Comparison of ENCODE assay signal across 13 cellular contexts in the genomic region with DNA sequence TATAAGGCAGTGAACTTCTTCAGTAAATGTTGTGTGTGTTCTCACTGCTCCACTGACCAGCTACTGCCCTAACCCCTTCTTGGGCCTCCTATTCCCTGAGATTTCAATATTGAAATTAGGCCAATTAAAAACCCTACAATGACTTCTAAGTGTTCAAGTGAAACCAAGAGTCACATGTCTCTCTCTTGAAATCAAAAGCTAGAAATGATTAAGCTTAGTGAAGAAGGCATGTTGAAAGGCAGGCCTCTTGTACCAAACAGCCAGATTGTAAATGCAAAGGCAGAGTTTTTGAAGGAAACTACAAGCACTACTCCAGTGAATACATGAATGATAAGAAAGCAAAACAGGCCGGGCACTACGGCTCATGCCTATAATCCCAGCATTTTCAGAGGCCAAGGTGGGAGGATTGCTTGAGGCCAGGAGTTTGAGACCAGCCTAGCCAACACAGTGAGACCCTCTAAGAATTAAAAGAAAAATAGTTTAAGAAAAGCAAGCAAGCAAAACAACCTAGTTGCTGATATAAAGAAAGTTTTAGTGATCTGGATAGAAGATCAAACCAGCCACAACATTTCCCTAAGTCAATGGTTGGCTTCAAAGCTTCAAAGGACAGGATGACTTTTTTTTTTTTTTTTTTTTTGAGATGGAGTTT. TPM values are rescaled to one million over a fixed set of nuclear protein-coding genes. Genes with fewer than 3 reads are reported as not detected.
A peak's percentile ranks its signal among the peaks of the same experiment; 100 is the strongest.
DNase-seq lines count a peak whose midpoint lies in the region; ATAC-seq and TF ChIP-seq lines count a peak whose summit lies in the region.
"Had no signal": no experiment of that assay in that cellular context is flagged by ENCODE, and none has a peak within 500 bp of the region (broad histone marks: within the 10 kb centered on the region; RNA-seq: fewer than 3 reads in every experiment).

No MANE protein-coding gene starts in this region.

- BruUV-seq in PC-3 (replicated peaks; lab: Mats Ljungman, UMichigan) = no TSS peak

- no peaks in the 10 kb centered on the region for H3K27me3 Mint-ChIP-seq in activated T-helper 1 cell treated with anti-CD3 and anti-CD28 coated beads, Interleukin-12 subunit alpha, Interleukin-12 subunit beta, Interleukin-2, Interleukin-4 antibody, amounts not matched to agents 30 ng/mL and 10 ng/mL and 1 ng/mL, durations not matched to agents 14 hours and 24 hours and 36 hours (ENCODE audit: insufficient read depth)
- H3K27me3 Mint-ChIP-seq: brain had no signal

- peaks cover 40% of the 10 kb centered on the region for H3K4me1 Mint-ChIP-seq in activated T-helper 1 cell treated with anti-CD3 and anti-CD28 coated beads, Interleukin-12 subunit alpha, Interleukin-12 subunit beta, Interleukin-2, Interleukin-4 antibody, amounts not matched to agents 30 ng/mL and 10 ng/mL and 1 ng/mL, durations not matched to agents 14 hours and 24 hours and 36 hours (ENCODE audit: low read depth)

- H3K4me3 Mint-ChIP-seq in activated T-helper 1 cell treated with anti-CD3 and anti-CD28 coated beads, Interleukin-12 subunit alpha, Interleukin-12 subunit beta, Interleukin-2, Interleukin-4 antibody, amounts not matched to agents 30 ng/mL and 10 ng/mL and 1 ng/mL, durations not matched to agents 14 hours and 24 hours and 36 hours = peak overlapping the region; percentile 9
- H3K4me3 Mint-ChIP-seq: brain had no signal

- H3K9ac ChIP-seq in PC-3 (ENCODE audit: low read length) = no peak overlapping the region

- no peaks in the 10 kb centered on the region for H3K27me3 ChIP-seq in PC-3 (ENCODE audit: low read length)

- peaks cover 4% of the 10 kb centered on the region; the same call in 1 of the 2 replicates for H4K20me1 ChIP-seq in PC-3 (ENCODE audit: low read length)

- no peaks in the 10 kb centered on the region for H3K9me2 ChIP-seq in PC-3 (replicated peaks; ENCODE audit: low read length)

- intact Hi-C loops in activated T-helper 1 cell treated with anti-CD3 and anti-CD28 coated beads, Interleukin-12 subunit alpha, Interleukin-12 subunit beta, Interleukin-2, Interleukin-4 antibody, amounts not matched to agents 30 ng/mL and 10 ng/mL and 1 ng/mL, durations not matched to agents 14 hours and 24 hours and 36 hours (cut with micrococcal nuclease) = loop anchor here (1.0 to 2.0 kb wide), 3 partner anchors 14 to 26 kb away; partner anchors contain the start of gene BRAF
- intact Hi-C loops in PC-3 (cut with micrococcal nuclease) = no loop called here

- CTCF ChIA-PET in PC-3 (lab: Charles Lee) = no interaction called here

- no peaks in the 10 kb centered on the region for H3K9me3 ChIP-seq in PC-3 (ENCODE audit: low read length)

- no peaks in the 10 kb centered on the region for H3K9me3 Mint-ChIP-seq in activated T-helper 1 cell treated with anti-CD3 and anti-CD28 coated beads, Interleukin-12 subunit alpha, Interleukin-12 subunit beta, Interleukin-2, Interleukin-4 antibody, amounts not matched to agents 30 ng/mL and 10 ng/mL and 1 ng/mL, durations not matched to agents 14 hours and 24 hours and 36 hours

- H3K27ac Mint-ChIP-seq in activated T-helper 1 cell treated with anti-CD3 and anti-CD28 coated beads, Interleukin-12 subunit alpha, Interleukin-12 subunit beta, Interleukin-2, Interleukin-4 antibody, amounts not matched to agents 30 ng/mL and 10 ng/mL and 1 ng/mL, durations not matched to agents 14 hours and 24 hours and 36 hours = peak overlapping the region; percentile 78

- POLR2A ChIA-PET in PC-3 (lab: Charles Lee; ENCODE audit: unreplicated experiment) = no interaction called here

- H3K4me3 ChIP-seq in GM08714 (ENCODE audit: low read length) (peak overlapping the region; percentile 62; the same call in 1 of the 2 replicates), PC-3 (ENCODE audit: low read length) (no peak overlapping the region)

- peak; percentile 74 for ATAC-seq in GM19397 (IDR thresholded peaks at IDR 0.05; ENCODE audit: unreplicated experiment)
- peak; percentile 66 for ATAC-seq in HG03060 (IDR thresholded peaks at IDR 0.05; ENCODE audit: low read depth, unreplicated experiment)
- ATAC-seq in PC-3 = no peak

- TF ChIP-seq CTCF in PC-3 (conservative IDR thresholded peaks at IDR 0.05; ENCODE audit: low read depth, low read length) = no peak

- no peaks in the 10 kb centered on the region for H3K36me3 ChIP-seq in PC-3 (ENCODE audit: low read depth, low read length)

- no peak overlapping the region for H3K27ac ChIP-seq in PC-3 (ENCODE audit: low read length)
- H3K27ac ChIP-seq: HL-60 had no signal

- no peak for DNase-seq in activated T-helper 1 cell treated with anti-CD3 and anti-CD28 coated beads, Interleukin-12 subunit alpha, Interleukin-12 subunit beta, Interleukin-2, Interleukin-4 antibody, amounts not matched to agents 30 ng/mL and 10 ng/mL and 1 ng/mL, durations not matched to agents 14 hours and 24 hours and 36 hours (ENCODE audit: low spot score)
- no peak for DNase-seq in AML-193 (lab: John Stamatoyannopoulos, UW)
- no peak for DNase-seq in NCI-H1694 treated with DMSO at 0.1 percent for 48 hours (lab: John Stamatoyannopoulos, UW)
- no peak for DNase-seq in PC-3
- DNase-seq in GF-D8 (lab: John Stamatoyannopoulos, UW) = no peak
- DNase-seq: foreskin fibroblast, NCI-H226, T1000 had no signal

- no peaks in the 10 kb centered on the region for H3F3A ChIP-seq in PC-3 (ENCODE audit: low read length, unreplicated experiment)

- H3K36me3 Mint-ChIP-seq in activated T-helper 1 cell treated with anti-CD3 and anti-CD28 coated beads, Interleukin-12 subunit alpha, Interleukin-12 subunit beta, Interleukin-2, Interleukin-4 antibody, amounts not matched to agents 30 ng/mL and 10 ng/mL and 1 ng/mL, durations not matched to agents 14 hours and 24 hours and 36 hours (ENCODE audit: low read depth) = peaks cover 4% of the 10 kb centered on the region

- peaks cover 62% of the 10 kb centered on the region for H3K79me2 ChIP-seq in PC-3 (ENCODE audit: low read length)

- H2AFZ ChIP-seq in PC-3 (ENCODE audit: low read length) = no peak overlapping the region

- H3K4me1 ChIP-seq in PC-3 (ENCODE audit: insufficient read depth, low read length) = peaks cover 17% of the 10 kb centered on the region

- H3K4me2 ChIP-seq in PC-3 (ENCODE audit: low read length) = no peak overlapping the region

RNA-seq across cellular contexts. Expression of gene BRAF, which starts 22.3 kb away (rescaled TPM):
- total RNA-seq in activated T-helper 1 cell treated with anti-CD3 and anti-CD28 coated beads, Interleukin-12 subunit alpha, Interleukin-12 subunit beta, Interleukin-2, Interleukin-4 antibody, amounts not matched to agents 30 ng/mL and 10 ng/mL and 1 ng/mL, durations not matched to agents 14 hours and 24 hours and 36 hours = 23.1 and 24.7 TPM in 2 replicates
- total RNA-seq in PC-3 (2014; rRNA removed) = 15.2 and 15.7 TPM in 2 replicates
